ENCODE assay signal across 8 cellular contexts in the genomic region with DNA sequence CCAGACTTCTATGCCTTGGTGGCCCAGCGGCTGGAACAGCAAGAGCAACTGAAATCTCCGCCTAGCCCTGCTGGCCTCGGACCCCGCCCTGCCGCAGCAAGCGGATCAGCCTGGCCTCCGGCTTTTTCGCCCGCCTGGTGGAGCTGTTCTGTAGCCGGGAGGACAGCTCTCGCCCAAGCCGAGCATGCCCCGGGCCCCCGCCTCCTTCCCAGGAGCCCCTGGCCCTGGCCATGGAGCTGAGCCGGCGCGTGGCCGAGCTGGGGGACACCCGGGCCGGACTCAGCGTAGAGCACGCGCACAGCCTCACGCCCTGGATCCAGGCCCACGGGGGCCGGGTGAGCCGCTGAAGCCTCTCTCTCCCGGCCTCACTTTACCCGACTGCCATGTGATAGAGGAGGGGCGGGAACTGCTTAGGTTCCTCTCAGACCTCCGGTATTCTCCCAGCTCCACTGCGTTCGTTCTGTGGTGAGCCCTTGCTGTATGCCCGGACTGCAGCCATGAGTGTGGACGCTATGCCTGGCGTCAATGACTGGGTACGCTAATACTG. TPM values are rescaled to one million over a fixed set of nuclear protein-coding genes. Genes with fewer than 3 reads are reported as not detected.
DNase-seq lines count a peak whose midpoint lies in the region; ATAC-seq and TF ChIP-seq lines count a peak whose summit lies in the region.

No MANE protein-coding gene starts in this region.

- no peaks in the 10 kb centered on the region for H3K79me2 ChIP-seq in fibroblast of lung (ENCODE audit: control insufficient read depth, insufficient read depth, low read length)

- H3K9me3 ChIP-seq in fibroblast of lung (ENCODE audit: control insufficient read depth, insufficient read depth, low read depth, low read length): no peaks in the 10 kb centered on the region

- TF ChIP-seq CTCF in fibroblast of lung (conservative IDR thresholded peaks at IDR 0.05 in 1 of 2, IDR thresholded peaks at IDR 0.05 in 1 of 2; ENCODE audit: low read depth in 1 of 2, low read length in 2 of 2): peak; percentile 35 to 60

- no peaks in the 10 kb centered on the region for H3K27me3 ChIP-seq in fibroblast of lung (ENCODE audit: control insufficient read depth, insufficient read depth, low read length)

- peak overlapping the region; percentile 52 for H2AFZ ChIP-seq in fibroblast of lung (ENCODE audit: low read length)

- no peak overlapping the region for H3K27ac ChIP-seq in fibroblast of lung (ENCODE audit: insufficient read depth, low read length)

- H3K4me2 ChIP-seq in fibroblast of lung (ENCODE audit: extremely low read depth, insufficient read depth, low read length): peak overlapping the region; percentile 59

- no peak for ATAC-seq in HG03025 (IDR thresholded peaks at IDR 0.05; ENCODE audit: low FRiP score, unreplicated experiment)

- H3K9ac ChIP-seq in fibroblast of lung (ENCODE audit: insufficient read depth, low read length): peak overlapping the region; percentile 7

- H3K4me3 ChIP-seq in fibroblast of lung (replicated peaks in 1 of 4; ENCODE audit: control extremely low read depth in 1 of 4, insufficient read depth in 1 of 4, low read depth in 3 of 4, low read length in 4 of 4): peak overlapping the region; percentile 12 to 57 (median 30)

- no peaks in the 10 kb centered on the region for H3K36me3 ChIP-seq in fibroblast of lung (ENCODE audit: control insufficient read depth, insufficient read depth, low read length)

- no peaks in the 10 kb centered on the region for H4K20me1 ChIP-seq in fibroblast of lung (ENCODE audit: control insufficient read depth, extremely low read depth, insufficient read depth, low read length)

- DNase-seq in ELR (ENCODE audit: low read depth) (peak; percentile 32), NCI-H774 (lab: John Stamatoyannopoulos, UW) (peak; percentile 63), fibroblast of lung (ENCODE audit: low read depth in 2 of 2) (peak; percentile 59 to 65), non-pigmented ciliary epithelial cell (ENCODE audit: low read depth) (peak; percentile 6), germinal center (ENCODE audit: low spot score) (no peak), superior temporal gyrus (ENCODE audit: extremely low spot score) (no peak), NCI-H510A (lab: John Stamatoyannopoulos, UW) (no peak)

- no peaks in the 10 kb centered on the region for H3K4me1 ChIP-seq in fibroblast of lung (ENCODE audit: control insufficient read depth, extremely low read depth, insufficient read depth, low read length)

RNA-seq across cellular contexts. Expression of a gene that starts 24.1 kb away (rescaled TPM):
- 80.1 and 81.4 TPM in 2 replicates for total RNA-seq in fibroblast of lung
- polyA plus RNA-seq in fibroblast of lung: 141 and 157 TPM in 2 replicates
- 77.3 and 91.8 TPM in 2 replicates for polyA plus RNA-seq in fibroblast of lung (2012)
- polyA minus RNA-seq in fibroblast of lung (ENCODE audit: low replicate concordance): 26.5 and 36.8 TPM in 2 replicates

Comparison
In these comparisons a context has a peak if more than half of its experiments do, and no peak if none do; other contexts are left out.
1. DNase-seq: peak in ELR (single experiment), NCI-H774 (single experiment), fibroblast of lung (2 of 2) and non-pigmented ciliary epithelial cell (single experiment); none in germinal center (single experiment), superior temporal gyrus (single experiment) and NCI-H510A (single experiment).